In genomic region chrX:154458116-154458953, GRCh38 we compare ENCODE assay signal across 8 cellular contexts. TPM values are rescaled to one million over a fixed set of nuclear protein-coding genes. Genes with fewer than 3 reads are reported as not detected.
DNase-seq lines count a peak whose midpoint lies in the region; ATAC-seq lines count a peak whose summit lies in the region.

PLXNA3 (plus strand) TSS chrX:154458281; CDS start chrX:154460184, 1,903 bp downstream.

- H3K36me3 ChIP-seq in skeletal muscle satellite cell (ENCODE audit: insufficient read depth, low read length): peaks cover 24% of the 10 kb centered on the region

- H3K4me3 ChIP-seq in iPS-11a (ENCODE audit: low read depth, low read length) (peak within 1 kb of the TSS; percentile 37), skeletal muscle satellite cell (ENCODE audit: low read length) (peak within 1 kb of the TSS; percentile 80)

- peak within 1 kb of the TSS; percentile 97 for H3K4me2 ChIP-seq in skeletal muscle satellite cell (ENCODE audit: low read length)

- peaks cover 11% of the 10 kb centered on the region for H3K4me1 ChIP-seq in skeletal muscle satellite cell (ENCODE audit: control insufficient read depth, insufficient read depth, low read length)

- peak; percentile 52 for DNase-seq in NCI-H345 (lab: John Stamatoyannopoulos, UW)
- DNase-seq in NCI-H345 treated with DMSO at 0.1 percent for 48 hours (lab: John Stamatoyannopoulos, UW; ENCODE audit: unreplicated experiment): no peak
- DNase-seq in astrocyte of the hippocampus (ENCODE audit: low read depth, low spot score): peak; percentile 76
- no peak for DNase-seq in NCI-H2107 (lab: John Stamatoyannopoulos, UW)

- ATAC-seq in HG03135 (IDR thresholded peaks at IDR 0.05; ENCODE audit: unreplicated experiment): peak; percentile 53

- H3K27me3 ChIP-seq in skeletal muscle satellite cell (ENCODE audit: control insufficient read depth, insufficient read depth, low read length): no peaks in the 10 kb centered on the region

- H3K9me3 ChIP-seq in skeletal muscle satellite cell (replicated peaks; ENCODE audit: low read length): no peaks in the 10 kb centered on the region

- intact Hi-C loops in T-helper 1 cell treated with Interleukin-12 subunit alpha and Interleukin-12 subunit beta and Interleukin-4 antibody, amounts not matched to agents 30 ng/mL and 1 ng/mL, for 36 hours (cut with micrococcal nuclease): loop anchor here (1.0 to 2.0 kb wide), 3 partner anchors 20 to 32 kb away; partner anchors contain the start of genes GDI1, LAGE3 and SLC10A3

- peak within 1 kb of the TSS; percentile 86 for H3K9ac ChIP-seq in skeletal muscle satellite cell (ENCODE audit: low read depth, low read length)

RNA-seq across cellular contexts. Expression of gene PLXNA3, which starts in this region (rescaled TPM):
- 37.3 and 43.8 TPM in 2 replicates for total RNA-seq in T-helper 1 cell treated with Interleukin-12 subunit alpha and Interleukin-12 subunit beta and Interleukin-4 antibody, amounts not matched to agents 30 ng/mL and 1 ng/mL, for 36 hours
- 10.4 and 17.3 TPM in 2 replicates for total RNA-seq in skeletal muscle satellite cell (2012; rRNA removed)

Comparison
In these comparisons a context has a peak if more than half of its experiments do, and no peak if none do; other contexts are left out.
1. DNase-seq: peak in NCI-H345 (single experiment) and astrocyte of the hippocampus (single experiment); none in NCI-H345 treated with DMSO at 0.1 percent for 48 hours (single experiment) and NCI-H2107 (single experiment).